ENCODE assay signal across 11 cellular contexts in genomic region chr17:62898239-62898864, GRCh38.
DNase-seq lines count a peak whose midpoint lies in the region; ATAC-seq and TF ChIP-seq lines count a peak whose summit lies in the region.
"Had no signal": no experiment of that assay in that cellular context is flagged by ENCODE, and none has a peak within 500 bp of the region (broad histone marks: within the 10 kb centered on the region; RNA-seq: fewer than 3 reads in every experiment).

No MANE protein-coding gene starts in this region.

- H3K9ac ChIP-seq in GM23248 (peak overlapping the region; percentile 21; the same call in 1 of the 2 replicates), parathyroid adenoma (no peak overlapping the region)

- H3K36me3 ChIP-seq in GM23248 (ENCODE audit: low read depth): no peaks in the 10 kb centered on the region
- no peaks in the 10 kb centered on the region for H3K36me3 ChIP-seq in parathyroid adenoma (ENCODE audit: control insufficient read depth, insufficient read depth, low read length)

- H3K4me1 ChIP-seq in GM23248 (ENCODE audit: insufficient read depth) (peaks cover 12% of the 10 kb centered on the region), parathyroid adenoma (peaks cover 12% of the 10 kb centered on the region)

- H3K27me3 ChIP-seq in GM23248 (replicated peaks; ENCODE audit: insufficient read depth) (no peaks in the 10 kb centered on the region), parathyroid adenoma (ENCODE audit: control insufficient read depth, insufficient read depth, low read length) (no peaks in the 10 kb centered on the region)

- H2AFZ ChIP-seq in GM23248 (peak overlapping the region; percentile 81), parathyroid adenoma (peak overlapping the region; percentile 23)

- H3K4me2 ChIP-seq in GM23248 (ENCODE audit: unreplicated experiment) (peak overlapping the region; percentile 56), parathyroid adenoma (ENCODE audit: low read length) (no peak overlapping the region)

- H3K9me2 ChIP-seq in GM23248 (ENCODE audit: insufficient read depth): no peaks in the 10 kb centered on the region

- ATAC-seq in SK-N-SH treated with all-trans-retinoic acid at 6 μM for 48 hours: peak; percentile 20; the same call in 1 of the 3 replicates
- ATAC-seq in GM21786 (IDR thresholded peaks at IDR 0.05; ENCODE audit: unreplicated experiment): no peak
- ATAC-seq: CD8-positive, alpha-beta T cell had no signal

- peaks cover 7% of the 10 kb centered on the region for H3F3A ChIP-seq in GM23248 (ENCODE audit: insufficient read depth)

- H3K27ac ChIP-seq in GM23248 (peak overlapping the region; percentile 32; the same call in 1 of the 2 replicates), parathyroid adenoma (no peak overlapping the region)

- WGBS in GM23248 (ENCODE audit: low coverage in 1 of 2, low lambda C conversion rate in 2 of 2, missing lambda C conversion rate in 2 of 2), 2 experiments: 17 to 18% methylated on average over 13 of the region's 13 CpGs

- no peaks in the 10 kb centered on the region for H3K9me3 ChIP-seq in GM23248 (ENCODE audit: low read depth)
- no peaks in the 10 kb centered on the region for H3K9me3 ChIP-seq in parathyroid adenoma (ENCODE audit: control insufficient read depth, low read length)

- DNase-seq in GM23248 (peak; percentile 72), foreskin fibroblast (peak; percentile 27 to 61), NCI-H1930 (lab: John Stamatoyannopoulos, UW) (no peak), GM19240 (ENCODE audit: insufficient read length, low spot score) (no peak), GM20000 (ENCODE audit: low spot score) (no peak)
- DNase-seq: activated CD4-positive, alpha-beta T cell treated with anti-CD3 and anti-CD28 coated beads, Interleukin-2, amount 10 ng/mL, durations not matched to agents 7 days and 5 days; CD8-positive, alpha-beta T cell; NCI-H2171 had no signal

- H3K4me3 ChIP-seq in GM23248 (peak overlapping the region; percentile 50), foreskin fibroblast (ENCODE audit: low read depth in 1 of 2, low read length in 2 of 2) (no peak overlapping the region), parathyroid adenoma (ENCODE audit: low read depth, low read length) (no peak overlapping the region)

- no peaks in the 10 kb centered on the region for H4K20me1 ChIP-seq in GM23248 (ENCODE audit: insufficient read depth)

- TF ChIP-seq CTCF in foreskin fibroblast (IDR thresholded peaks at IDR 0.05; ENCODE audit: low read depth, low read length) (no peak), parathyroid adenoma (IDR thresholded peaks at IDR 0.05) (no peak), GM20000 (IDR thresholded peaks at IDR 0.05; ENCODE audit: extremely low read depth, missing control alignments) (no peak)

- in situ Hi-C loops in GM23248 (cut with MboI): no loop called here

- H3K79me2 ChIP-seq in GM23248 (ENCODE audit: insufficient read depth) (no peaks in the 10 kb centered on the region), parathyroid adenoma (no peaks in the 10 kb centered on the region)

TF ChIP-seq in SK-N-SH treated with all-trans-retinoic acid at 6 μM for 48 hours, 23 proteins besides CTCF, POLR2A, EP300 and RAD21:
- TF ChIP-seq POU6F1 (CRISPR knock-in tag; IDR thresholded peaks at IDR 0.05; ENCODE audit: borderline replicate concordance, low read depth) (no peak), ZNF8 (CRISPR knock-in tag; IDR thresholded peaks at IDR 0.05) (no peak), BACH2 (CRISPR knock-in tag; IDR thresholded peaks at IDR 0.05; ENCODE audit: borderline replicate concordance) (no peak), TCF4 (CRISPR knock-in tag; IDR thresholded peaks at IDR 0.05; ENCODE audit: borderline replicate concordance) (no peak; the same call in 1 of the 2 replicates), ISL1 (CRISPR knock-in tag; IDR thresholded peaks at IDR 0.05) (0 out of 2 replicates have a peak, but pooled peaks have one; percentile 40)
TF ChIP-seq in SK-N-SH treated with all-trans-retinoic acid at 6 μM for 48 hours: peak in this region for 1.

Comparison
In these comparisons a context has a peak if more than half of its experiments do, and no peak if none do; other contexts are left out.
1. DNase-seq: peak in GM23248 (single experiment) and foreskin fibroblast (2 of 2); none in NCI-H1930 (0 of 2), GM19240 (single experiment) and GM20000 (single experiment).